Comparison of ENCODE assay signal across 8 cellular contexts in genomic region chr2:191150451-191151314, GRCh38. TPM values are rescaled to one million over a fixed set of nuclear protein-coding genes. Genes with fewer than 3 reads are reported as not detected.
A peak's percentile ranks its signal among the peaks of the same experiment; 100 is the strongest.
DNase-seq lines count a peak whose midpoint lies in the region; ATAC-seq and TF ChIP-seq lines count a peak whose summit lies in the region.

A gene with protein sequence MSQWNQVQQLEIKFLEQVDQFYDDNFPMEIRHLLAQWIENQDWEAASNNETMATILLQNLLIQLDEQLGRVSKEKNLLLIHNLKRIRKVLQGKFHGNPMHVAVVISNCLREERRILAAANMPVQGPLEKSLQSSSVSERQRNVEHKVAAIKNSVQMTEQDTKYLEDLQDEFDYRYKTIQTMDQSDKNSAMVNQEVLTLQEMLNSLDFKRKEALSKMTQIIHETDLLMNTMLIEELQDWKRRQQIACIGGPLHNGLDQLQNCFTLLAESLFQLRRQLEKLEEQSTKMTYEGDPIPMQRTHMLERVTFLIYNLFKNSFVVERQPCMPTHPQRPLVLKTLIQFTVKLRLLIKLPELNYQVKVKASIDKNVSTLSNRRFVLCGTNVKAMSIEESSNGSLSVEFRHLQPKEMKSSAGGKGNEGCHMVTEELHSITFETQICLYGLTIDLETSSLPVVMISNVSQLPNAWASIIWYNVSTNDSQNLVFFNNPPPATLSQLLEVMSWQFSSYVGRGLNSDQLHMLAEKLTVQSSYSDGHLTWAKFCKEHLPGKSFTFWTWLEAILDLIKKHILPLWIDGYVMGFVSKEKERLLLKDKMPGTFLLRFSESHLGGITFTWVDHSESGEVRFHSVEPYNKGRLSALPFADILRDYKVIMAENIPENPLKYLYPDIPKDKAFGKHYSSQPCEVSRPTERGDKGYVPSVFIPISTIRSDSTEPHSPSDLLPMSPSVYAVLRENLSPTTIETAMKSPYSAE (minus strand): TSS chr2:191150994. CDS start chr2:191148203, 2,791 bp downstream.

- H3K27ac Mint-ChIP-seq in activated CD4-positive, alpha-beta T cell treated with anti-CD3 and anti-CD28 coated beads, Interleukin-2, amount 10 ng/mL, durations not matched to agents 24 days and 14 days, result peak within 1 kb of the TSS; percentile 92

- H3K27me3 ChIP-seq in DND-41 (ENCODE audit: insufficient read depth, low read length, poor library complexity) (no peaks in the 10 kb centered on the region), Karpas-422 (ENCODE audit: low read length) (no peaks in the 10 kb centered on the region), dorsolateral prefrontal cortex (peaks cover 0 to 22% (median 0%) of the 10 kb centered on the region in 45 donors)

- peak within 1 kb of the TSS; percentile 71 for H3K9ac ChIP-seq in DND-41 (ENCODE audit: low read depth, low read length)
- H3K9ac ChIP-seq in Karpas-422 (ENCODE audit: low read length), result peak within 1 kb of the TSS; percentile 38

- DNase-seq in DND-41, result peak; percentile 76
- DNase-seq in Karpas-422, result peak; percentile 53
- DNase-seq in activated CD4-positive, alpha-beta T cell treated with anti-CD3 and anti-CD28 coated beads, Interleukin-2, amount 10 ng/mL, durations not matched to agents 24 days and 14 days, result peak; percentile 94
- peak in 8 of 10 donors; percentile 20 to 61 (median 50) for DNase-seq in dorsolateral prefrontal cortex
- DNase-seq in stimulated activated CD8-positive, alpha-beta memory T cell treated with anti-CD3 and anti-CD28 coated beads, Interleukin-2, amount 100 ng/mL, for 1 hour (ENCODE audit: low read depth in 2 of 2), result peak; percentile 61 to 62
- no peak for DNase-seq in D341Med (ENCODE audit: low spot score)

- peak within 1 kb of the TSS; percentile 77 for H2AFZ ChIP-seq in DND-41 (ENCODE audit: low read depth, low read length)
- peak within 1 kb of the TSS; percentile 67 for H2AFZ ChIP-seq in Karpas-422 (ENCODE audit: low read length)

- H3K4me1 Mint-ChIP-seq in activated CD4-positive, alpha-beta T cell treated with anti-CD3 and anti-CD28 coated beads, Interleukin-2, amount 10 ng/mL, durations not matched to agents 24 days and 14 days, result peaks cover 65% of the 10 kb centered on the region

- peaks cover 20% of the 10 kb centered on the region for H3K36me3 Mint-ChIP-seq in activated CD4-positive, alpha-beta T cell treated with anti-CD3 and anti-CD28 coated beads, Interleukin-2, amount 10 ng/mL, durations not matched to agents 24 days and 14 days (ENCODE audit: low read depth)

- no peaks in the 10 kb centered on the region for H3K27me3 Mint-ChIP-seq in activated CD4-positive, alpha-beta T cell treated with anti-CD3 and anti-CD28 coated beads, Interleukin-2, amount 10 ng/mL, durations not matched to agents 24 days and 14 days

- H3K4me1 ChIP-seq in DND-41 (ENCODE audit: insufficient read depth, low read length) (peaks cover 56% of the 10 kb centered on the region), Karpas-422 (ENCODE audit: low read length) (peaks cover 9% of the 10 kb centered on the region), mesodermal cell (ENCODE audit: control insufficient read depth, insufficient read depth, low read length, poor library complexity, severe bottlenecking) (no peaks in the 10 kb centered on the region)

- H3K79me2 ChIP-seq in DND-41 (ENCODE audit: insufficient read depth, low read length), result peaks cover 3% of the 10 kb centered on the region; the same call in 1 of the 2 replicates
- H3K79me2 ChIP-seq in Karpas-422 (ENCODE audit: low read length), result no peaks in the 10 kb centered on the region

- intact Hi-C loops in activated CD4-positive, alpha-beta T cell treated with anti-CD3 and anti-CD28 coated beads, Interleukin-2, amount 10 ng/mL, durations not matched to agents 24 days and 14 days (cut with micrococcal nuclease), result loop anchor here (1.0 to 5.0 kb wide), 7 partner anchors 22 to 528 kb away; partner anchors contain the start of gene NABP1
- intact Hi-C loops in dorsolateral prefrontal cortex (cut with DNase I), result loop anchor here in 1 of 2 donors (5.0 kb wide), 1 partner anchor 98 kb away; no protein-coding TSS in a partner anchor

- peak within 1 kb of the TSS; percentile 80 for H3K27ac ChIP-seq in DND-41 (ENCODE audit: low read length)
- H3K27ac ChIP-seq in Karpas-422 (ENCODE audit: low read length), result no peak within 1 kb of the TSS
- H3K27ac ChIP-seq in dorsolateral prefrontal cortex, result peak within 1 kb of the TSS in 52 of 59 donors; percentile 1 to 86 (median 69)
- H3K27ac ChIP-seq in mesodermal cell (ENCODE audit: low read depth, low read length, severe bottlenecking), result no peak within 1 kb of the TSS

- WGBS in mesodermal cell (ENCODE audit: insufficient coverage in 2 of 2), 2 experiments, result 3 to 8% methylated on average over 22 to 30 of the region's 39 CpGs

- peak within 1 kb of the TSS; percentile 91 for H3K4me3 Mint-ChIP-seq in activated CD4-positive, alpha-beta T cell treated with anti-CD3 and anti-CD28 coated beads, Interleukin-2, amount 10 ng/mL, durations not matched to agents 24 days and 14 days

- H4K20me1 ChIP-seq in DND-41 (ENCODE audit: insufficient read depth, low read length) (no peaks in the 10 kb centered on the region), Karpas-422 (ENCODE audit: insufficient read depth, low read depth, low read length) (no peaks in the 10 kb centered on the region)

- H3K36me3 ChIP-seq in DND-41 (ENCODE audit: insufficient read depth, low read length), result peaks cover 6% of the 10 kb centered on the region
- H3K36me3 ChIP-seq in Karpas-422 (ENCODE audit: insufficient read depth, low read length), result no peaks in the 10 kb centered on the region
- no peaks in the 10 kb centered on the region for H3K36me3 ChIP-seq in mesodermal cell (ENCODE audit: control insufficient read depth, insufficient read depth, low read length)

- H3K9me3 ChIP-seq in DND-41 (ENCODE audit: insufficient read depth, low read length, severe bottlenecking), result no peaks in the 10 kb centered on the region
- H3K9me3 ChIP-seq in Karpas-422 (ENCODE audit: low read length), result no peaks in the 10 kb centered on the region
- H3K9me3 ChIP-seq in mesodermal cell (ENCODE audit: control insufficient read depth, low read length), result no peaks in the 10 kb centered on the region

- H3K9me3 Mint-ChIP-seq in activated CD4-positive, alpha-beta T cell treated with anti-CD3 and anti-CD28 coated beads, Interleukin-2, amount 10 ng/mL, durations not matched to agents 24 days and 14 days, result no peaks in the 10 kb centered on the region

- peak; percentile 76 for ATAC-seq in DND-41 (ENCODE audit: insufficient read depth, low read depth)
- peak; percentile 92 for ATAC-seq in GM21529 (IDR thresholded peaks at IDR 0.05; ENCODE audit: unreplicated experiment)

- H3K4me3 ChIP-seq in DND-41 (ENCODE audit: low read depth in 1 of 2, low read length in 2 of 2) (peak within 1 kb of the TSS; percentile 54 to 84), Karpas-422 (ENCODE audit: low read length) (peak within 1 kb of the TSS; percentile 63), dorsolateral prefrontal cortex (peak within 1 kb of the TSS; percentile 38 to 77 (median 63)), mesodermal cell (ENCODE audit: extremely low read depth, insufficient read depth, low read length, poor library complexity, severe bottlenecking) (peak within 1 kb of the TSS; percentile 35)

- TF ChIP-seq CTCF in DND-41 (IDR thresholded peaks at IDR 0.05; ENCODE audit: borderline replicate concordance, extremely low read depth, low read length, poor library complexity, severe bottlenecking), result peak; percentile 36
- TF ChIP-seq CTCF in dorsolateral prefrontal cortex (IDR thresholded peaks at IDR 0.05 in 54 of 56, conservative IDR thresholded peaks at IDR 0.05 in 2 of 56; ENCODE audit: low read depth in 1 of 56, partially characterized antibody in 56 of 56), result no peak

- no peaks in the 10 kb centered on the region for H3K9me2 ChIP-seq in Karpas-422 (replicated peaks; ENCODE audit: insufficient read depth, low read length)

- H3K4me2 ChIP-seq in DND-41 (ENCODE audit: insufficient read depth, low read length) (peak within 1 kb of the TSS; percentile 74), Karpas-422 (ENCODE audit: low read depth, low read length, poor library complexity, severe bottlenecking) (peak within 1 kb of the TSS; percentile 79)

RNA-seq across cellular contexts. Expression of the gene that starts here (rescaled TPM):
- not detected in 2 replicates for total RNA-seq in Karpas-422 (2014; rRNA removed; shearing (Covaris generic); ENCODE audit: low replicate concordance)
- total RNA-seq in activated CD4-positive, alpha-beta T cell treated with anti-CD3 and anti-CD28 coated beads, Interleukin-2, amount 10 ng/mL, durations not matched to agents 24 days and 14 days, result 47.9 and 50.8 TPM in 2 replicates
- total RNA-seq in dorsolateral prefrontal cortex, result 10 to 100 TPM in 119 of 120 experiments, 1 to 10 TPM in 1; 8.5 to 69.1 (median 36.3) TPM
- 1.7 TPM for polyA plus RNA-seq in mesodermal cell (2013, experiment 1 of 2)
- polyA plus RNA-seq in mesodermal cell (2013, experiment 2 of 2), result 0.76 TPM

Comparison
In these comparisons a context has a peak if more than half of its experiments do, and no peak if none do; other contexts are left out.
1. Peak in DNase-seq, H3K4me3 ChIP-seq, H3K9ac ChIP-seq and H3K4me2 ChIP-seq in Karpas-422; RNA of the gene not detected or under 1 TPM.
2. H3K27ac ChIP-seq: peak in DND-41 (single experiment) and dorsolateral prefrontal cortex (52 of 59); none in Karpas-422 (single experiment) and mesodermal cell (single experiment).
3. Peak in every context shown above with its lines, with median percentiles within 50 percentile points of each other: H3K4me3 ChIP-seq.